Comparison of ENCODE assay signal across 17 cellular contexts in the genomic region with DNA sequence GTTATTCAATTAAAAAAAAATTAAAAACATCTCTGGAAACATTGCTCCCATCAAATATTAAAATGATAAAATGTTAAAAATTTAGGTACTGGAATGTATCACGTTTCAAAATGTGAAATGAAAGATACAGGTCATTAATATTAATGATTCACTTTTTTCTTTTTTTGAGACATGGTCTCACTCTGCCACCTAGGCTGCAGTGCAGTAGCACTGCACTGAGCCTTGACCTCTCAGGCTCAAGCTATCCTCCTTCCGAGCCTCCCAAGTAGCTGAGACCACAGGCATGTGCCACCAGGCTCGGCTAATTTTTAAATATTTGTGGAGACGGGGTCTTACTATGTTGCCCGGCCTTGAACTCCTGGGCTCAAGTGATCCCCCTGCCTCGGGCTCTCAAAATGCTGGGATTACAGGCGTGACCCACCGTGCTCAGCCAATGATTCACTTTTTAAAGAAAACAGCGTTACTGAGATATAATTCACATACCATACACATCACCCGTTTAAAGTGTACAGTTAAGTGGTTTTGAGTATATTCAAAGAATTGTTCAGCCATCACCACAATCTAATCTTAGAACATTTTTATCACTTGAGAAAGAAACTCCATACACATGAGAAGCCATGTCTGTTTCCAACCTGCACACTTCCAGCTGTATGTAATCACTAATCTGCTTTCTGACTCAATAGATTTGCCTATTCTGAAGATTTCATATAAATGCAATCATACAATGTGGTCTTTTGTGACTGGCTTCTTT.
"Had no signal": no experiment of that assay in that cellular context is flagged by ENCODE, and none has a peak within 500 bp of the region (broad histone marks: within the 10 kb centered on the region; RNA-seq: fewer than 3 reads in every experiment).

No MANE protein-coding gene starts in this region.

- H3K4me1 ChIP-seq: gastrocnemius medialis, thyroid gland had no signal

- H3K36me3 ChIP-seq: ovary, thyroid gland had no signal

- H3K9me3 ChIP-seq: gastrocnemius medialis, neutrophil, ovary, thyroid gland had no signal

- H3K4me3 ChIP-seq: gastrocnemius medialis, ovary, skin epidermis, thyroid gland had no signal

- DNase-seq: activated CD4-positive, alpha-beta memory T cell treated with anti-CD3 and anti-CD28 coated beads, Interleukin-2, amount 10 ng/mL, durations not matched to agents 7 days and 5 days; activated CD4-positive, alpha-beta T cell treated with anti-CD3 and anti-CD28 coated beads, Interleukin-2, amount 10 ng/mL, durations not matched to agents 24 days and 14 days; activated effector memory CD4-positive, alpha-beta T cell treated with anti-CD3 and anti-CD28 coated beads, Interleukin-2, amount 50 U/mL, for 16 hours; activated naive CD4-positive, alpha-beta T cell treated with anti-CD3 and anti-CD28 coated beads, Interleukin-2, amount 10 ng/mL, durations not matched to agents 7 days and 5 days; activated T-cell treated with anti-CD3 and anti-CD28 coated beads, Interleukin-2, amount 50 U/mL, for 72 hours; effector memory CD4-positive, alpha-beta T cell; gastrocnemius medialis; hypothalamus; ovary; right cardiac atrium; stimulated activated CD4-positive, alpha-beta T cell treated with anti-CD3 and anti-CD28 coated beads, Interleukin-1b, Interleukin-23, amount 100 ng/mL, for 48 hours; substantia nigra; thyroid gland had no signal

- ATAC-seq: activated CD4-positive, CD25-positive, alpha-beta regulatory T cell treated with anti-CD3 and anti-CD28 coated beads, Interleukin-2, amount 50 U/mL, for 24 hours; activated T-cell treated with anti-CD3 and anti-CD28 coated beads, Interleukin-2, amount 50 U/mL, for 72 hours; esophagus mucosa; gastrocnemius medialis; right cardiac atrium had no signal

- H3K27ac ChIP-seq: gastrocnemius medialis, neutrophil, ovary, skin epidermis, thyroid gland had no signal

- H3K27me3 ChIP-seq: gastrocnemius medialis, neutrophil, ovary, thyroid gland had no signal
